19 cellular contexts compared by ENCODE assay signal in genomic region chrX:14506866-14507265, GRCh38. TPM values are rescaled to one million over a fixed set of nuclear protein-coding genes. Genes with fewer than 3 reads are reported as not detected.
DNase-seq lines count a peak whose midpoint lies in the region; ATAC-seq, FAIRE-seq and TF ChIP-seq lines count a peak whose summit lies in the region.
"Had no signal": no experiment of that assay in that cellular context is flagged by ENCODE, and none has a peak within 500 bp of the region (broad histone marks: within the 10 kb centered on the region; RNA-seq: fewer than 3 reads in every experiment).

No MANE protein-coding gene starts in this region.

- no peak overlapping the region for H3K18ac ChIP-seq in H1 (ENCODE audit: extremely low read depth, low read length)

- no peak overlapping the region for H4K91ac ChIP-seq in H1 (replicated peaks; ENCODE audit: insufficient read length, low read length)

- no peak overlapping the region for H4K8ac ChIP-seq in H1 (ENCODE audit: extremely low read depth, insufficient read depth, low read length)

- no peaks in the 10 kb centered on the region for H3K27me3 ChIP-seq in PC-9 (ENCODE audit: insufficient read depth, low read depth)
- no peaks in the 10 kb centered on the region for H3K27me3 ChIP-seq in H1 (replicated peaks in 1 of 4; ENCODE audit: control insufficient read depth in 3 of 4, extremely low read depth in 1 of 4, insufficient read depth in 3 of 4, low read length in 3 of 4)
- H3K27me3 ChIP-seq in esophagus squamous epithelium: no peaks in the 10 kb centered on the region

- BruUV-seq in PC-9 (replicated peaks; lab: Mats Ljungman, UMichigan): no TSS peak

- peaks cover 10% of the 10 kb centered on the region; the same call in 1 of the 2 replicates for H3F3A ChIP-seq in PC-9 (ENCODE audit: insufficient read depth, low read depth)

- no peak overlapping the region for H3K9ac ChIP-seq in H1 (replicated peaks in 1 of 4; ENCODE audit: extremely low read depth in 1 of 4, low read depth in 3 of 4, low read length in 3 of 4)

- H3K4me1 ChIP-seq in PC-9 (replicated peaks; ENCODE audit: insufficient read depth): peaks cover 26% of the 10 kb centered on the region
- H3K4me1 ChIP-seq in H1 (replicated peaks in 1 of 4; ENCODE audit: control insufficient read depth in 3 of 4, insufficient read depth in 4 of 4, low read length in 3 of 4): no peaks in the 10 kb centered on the region
- H3K4me1 ChIP-seq in esophagus squamous epithelium: peaks cover 0 to 44% (median 0%) of the 10 kb centered on the region in 3 donors
- H3K4me1 ChIP-seq in urinary bladder (ENCODE audit: insufficient read depth): no peaks in the 10 kb centered on the region
- H3K4me1 ChIP-seq: A549, Caco-2 had no signal

- no peaks in the 10 kb centered on the region for H3K79me1 ChIP-seq in H1 (ENCODE audit: low read depth, low read length)

- H3K4me2 ChIP-seq in PC-9 (no peak overlapping the region), H1 (ENCODE audit: insufficient read depth in 1 of 2, low read depth in 2 of 2, low read length in 2 of 2) (no peak overlapping the region)
- H3K4me2 ChIP-seq: A549, GM23338 had no signal

- no peak for TF ChIP-seq RAD21 in H1 (IDR thresholded peaks at IDR 0.05 in 1 of 2, conservative IDR thresholded peaks at IDR 0.05 in 1 of 2; ENCODE audit: low read depth in 2 of 2, low read length in 2 of 2)

- H4K5ac ChIP-seq in H1 (ENCODE audit: insufficient read length, low read depth, low read length): no peak overlapping the region

- intact Hi-C loops in PC-9 (cut with micrococcal nuclease; ENCODE audit: unreplicated experiment) (no loop called here), esophagus squamous epithelium (cut with DNase I) (no loop called here), lower leg skin (cut with DNase I; ENCODE audit: low total_unique reads) (no loop called here)

- peak; percentile 60 for FAIRE-seq in H1 (lab: Jason Lieb, UNC)
- FAIRE-seq: A549, GM12878, GM18507 had no signal

- H2BK5ac ChIP-seq in H1 (ENCODE audit: low read depth, low read length): no peak overlapping the region

- no peak overlapping the region for H2AFZ ChIP-seq in PC-9
- no peak overlapping the region for H2AFZ ChIP-seq in H1 (ENCODE audit: low read length)
- H2AFZ ChIP-seq: GM23338 had no signal

- CTCF ChIA-PET in PC-9 (lab: Charles Lee) (no interaction called here), H1 (lab: Charles Lee; ENCODE audit: partially characterized antibody) (no interaction called here)

- H3K23me2 ChIP-seq in H1 (ENCODE audit: low read depth, low read length): no peaks in the 10 kb centered on the region

- H3K14ac ChIP-seq in H1 (ENCODE audit: insufficient read length): no peak overlapping the region

- POLR2A ChIA-PET in PC-9 (lab: Charles Lee; ENCODE audit: unreplicated experiment) (no interaction called here), H1 (lab: Charles Lee; ENCODE audit: partially characterized antibody) (no interaction called here)

- no peak overlapping the region for H2BK15ac ChIP-seq in H1 (ENCODE audit: low read length)

- H3K27ac ChIP-seq in PC-9 (peak overlapping the region; percentile 53), H1 (ENCODE audit: low read depth, low read length) (no peak overlapping the region), esophagus squamous epithelium (peak overlapping the region in 3 of 4 donors; percentile 50 to 69 (median 59)), urinary bladder (ENCODE audit: low read depth) (peak overlapping the region; percentile 10)
- H3K27ac ChIP-seq: A549 had no signal

- TF ChIP-seq POLR2A in H1 (IDR thresholded peaks at IDR 0.05; ENCODE audit: control extremely low read depth in 1 of 2, low read depth in 2 of 2, low read length in 2 of 2) (no peak), esophagus squamous epithelium (IDR thresholded peaks at IDR 0.05) (no peak), lower leg skin (IDR thresholded peaks at IDR 0.05) (no peak)

- H3K23ac ChIP-seq in H1 (ENCODE audit: insufficient read length): no peak overlapping the region

- H2AK5ac ChIP-seq in H1 (ENCODE audit: low read depth, low read length): no peak overlapping the region

- no peak for TF ChIP-seq EP300 in H1 (IDR thresholded peaks at IDR 0.05; ENCODE audit: borderline replicate concordance in 1 of 2, low read depth in 2 of 2, low read length in 2 of 2)

- no peak overlapping the region for H2BK12ac ChIP-seq in H1 (ENCODE audit: low read depth, low read length)

- TF ChIP-seq CTCF in PC-9 (conservative IDR thresholded peaks at IDR 0.05): no peak
- TF ChIP-seq CTCF in H1 (IDR thresholded peaks at IDR 0.05; ENCODE audit: control extremely low read depth in 1 of 3, insufficient read depth in 1 of 3, low read depth in 1 of 3, low read length in 3 of 3): no peak
- TF ChIP-seq CTCF in esophagus squamous epithelium (IDR thresholded peaks at IDR 0.05): no peak
- no peak for TF ChIP-seq CTCF in lower leg skin (IDR thresholded peaks at IDR 0.05)

- H3K4me3 ChIP-seq in PC-9 (no peak overlapping the region), H1 (ENCODE audit: extremely low read depth in 1 of 4, insufficient read depth in 2 of 4, low read depth in 3 of 4, low read length in 4 of 4) (no peak overlapping the region), esophagus squamous epithelium (no peak overlapping the region), urinary bladder (ENCODE audit: low read depth, low read length) (no peak overlapping the region), lower leg skin (ENCODE audit: low read depth, poor library complexity, severe bottlenecking) (no peak overlapping the region)
- H3K4me3 ChIP-seq: A549, GM12878, GM23338 had no signal

- H3K9me2 ChIP-seq in PC-9 (ENCODE audit: insufficient read depth): no peaks in the 10 kb centered on the region

- no peak overlapping the region for H3K56ac ChIP-seq in H1 (replicated peaks; ENCODE audit: insufficient read length, low read depth, low read length)

- H2BK20ac ChIP-seq in H1 (ENCODE audit: low read length): no peak overlapping the region

- no peaks in the 10 kb centered on the region for H4K20me1 ChIP-seq in PC-9 (ENCODE audit: insufficient read depth)
- no peaks in the 10 kb centered on the region for H4K20me1 ChIP-seq in H1 (replicated peaks in 1 of 2; ENCODE audit: control insufficient read depth in 1 of 2, insufficient read depth in 2 of 2, low read length in 2 of 2)

- no peak overlapping the region for H3K4ac ChIP-seq in H1 (replicated peaks; ENCODE audit: insufficient read length, low read depth, low read length)

- ATAC-seq in HG03439 (IDR thresholded peaks at IDR 0.05; ENCODE audit: unreplicated experiment): no peak
- ATAC-seq: A549, GM12878, GM23338 had no signal

- H3K36me3 ChIP-seq in PC-9 (ENCODE audit: low read depth) (no peaks in the 10 kb centered on the region), H1 (ENCODE audit: control insufficient read depth in 2 of 4, insufficient read depth in 4 of 4, low read length in 3 of 4) (no peaks in the 10 kb centered on the region), esophagus squamous epithelium (no peaks in the 10 kb centered on the region), urinary bladder (ENCODE audit: insufficient read depth) (no peaks in the 10 kb centered on the region)

- H3K9me3 ChIP-seq in PC-9 (ENCODE audit: insufficient read depth, low read depth): no peaks in the 10 kb centered on the region
- no peaks in the 10 kb centered on the region for H3K9me3 ChIP-seq in H1 (ENCODE audit: insufficient read depth in 2 of 2, low read depth in 1 of 2, low read length in 1 of 2)
- no peaks in the 10 kb centered on the region for H3K9me3 ChIP-seq in esophagus squamous epithelium
- H3K9me3 ChIP-seq: A549, Caco-2 had no signal

- H2BK120ac ChIP-seq in H1 (replicated peaks; ENCODE audit: low read depth, low read length): no peak overlapping the region

- peak in 1 of 2 experiments; percentile 72 for DNase-seq in PC-9
- DNase-seq in H1 (ENCODE audit: low read depth in 1 of 2, low spot score in 2 of 2): no peak
- DNase-seq in esophagus squamous epithelium (lab: John Stamatoyannopoulos, UW): no peak
- no peak for DNase-seq in lower leg skin (ENCODE audit: low spot score in 2 of 2)
- DNase-seq in AG08396 (ENCODE audit: low spot score): no peak
- DNase-seq: Caco-2; CD8-positive, alpha-beta memory T cell; DMS79; H9 had no signal

- H3K79me2 ChIP-seq in PC-9 (ENCODE audit: low read depth): no peaks in the 10 kb centered on the region
- no peaks in the 10 kb centered on the region for H3K79me2 ChIP-seq in H1 (ENCODE audit: control insufficient read depth in 1 of 2, insufficient read depth in 2 of 2, low read length in 2 of 2)

TF ChIP-seq in H1, 55 proteins besides CTCF, POLR2A, EP300 and RAD21 (continues in another document):
- no peak for TF ChIP-seq BCL11A (IDR thresholded peaks at IDR 0.05; ENCODE audit: low read depth in 2 of 2, low read length in 2 of 2)
- no peak for TF ChIP-seq ASH2L (IDR thresholded peaks at IDR 0.05; ENCODE audit: low read length)
- no peak for TF ChIP-seq KDM5A (IDR thresholded peaks at IDR 0.05; ENCODE audit: low read length)
- no peak for TF ChIP-seq CBX8 (IDR thresholded peaks at IDR 0.05; ENCODE audit: borderline replicate concordance, low read depth, low read length)
- TF ChIP-seq CEBPB (IDR thresholded peaks at IDR 0.05; ENCODE audit: low read depth, low read length): no peak
- no peak for TF ChIP-seq PHF8 (conservative IDR thresholded peaks at IDR 0.05; ENCODE audit: low read depth, low read length)
- TF ChIP-seq NRF1 (IDR thresholded peaks at IDR 0.05; ENCODE audit: low read depth, low read length): no peak
- no peak for TF ChIP-seq SRF (IDR thresholded peaks at IDR 0.05; ENCODE audit: low read depth, low read length)
- TF ChIP-seq CTBP2 (IDR thresholded peaks at IDR 0.05; ENCODE audit: borderline replicate concordance, insufficient read depth, insufficient read length, low read length): no peak
- no peak for TF ChIP-seq JUND (IDR thresholded peaks at IDR 0.05; ENCODE audit: low read length)
- no peak for TF ChIP-seq MAX (IDR thresholded peaks at IDR 0.05)

RNA-seq across cellular contexts. Expression of gene GLRA2, which starts 22.5 kb away (rescaled TPM):
- total RNA-seq in PC-9 (2021) (not detected in 2 replicates), esophagus squamous epithelium (not detected), urinary bladder (1.6 TPM), lower leg skin (not detected)
- not detected in 2 replicates for total RNA-seq in H1 (2021; fragmentation: NEBNext Ultra II Directional; extraction: Animal tissue kit (Norgen Biotek cat#: 25700))
- polyA plus RNA-seq in H1 (2011; rRNA removed) (not detected in 2 replicates), urinary bladder (not detected)
- polyA plus RNA-seq in H1 (2011; cell fraction: cytosol; rRNA removed): not detected
- polyA plus RNA-seq in H1 (2011; cell fraction: nucleus; rRNA removed): not detected
- polyA plus RNA-seq in H1 (2012, experiment 1 of 2): not detected in 4 replicates
- polyA plus RNA-seq in H1 (2012, experiment 2 of 2): not detected
- polyA plus RNA-seq in H1 (2013, experiment 1 of 2): 0.06 TPM
- polyA plus RNA-seq in H1 (2013, experiment 2 of 2): 0.02 TPM
- not detected in 2 replicates for polyA minus RNA-seq in H1 (2011; rRNA and poly(A)+ RNA removed)
- not detected for polyA minus RNA-seq in H1 (2011; cell fraction: cytosol; rRNA and poly(A)+ RNA removed)
- polyA minus RNA-seq in H1 (2011; cell fraction: nucleus; rRNA and poly(A)+ RNA removed): not detected
- total RNA-seq: Caco-2; CD8-positive, alpha-beta memory T cell; G401; GM12878; GM23338; H9 had no signal
- polyA plus RNA-seq: A549; AG04450; BJ; CD14-positive monocyte; CD8-positive, alpha-beta memory T cell; GM23338 had no signal
